14 cellular contexts compared by ENCODE assay signal in genomic region chr14:62015945-62016344, GRCh38.
A peak's percentile ranks its signal among the peaks of the same experiment; 100 is the strongest.
DNase-seq lines count a peak whose midpoint lies in the region; ATAC-seq, FAIRE-seq and TF ChIP-seq lines count a peak whose summit lies in the region.
"Had no signal": no experiment of that assay in that cellular context is flagged by ENCODE, and none has a peak within 500 bp of the region (broad histone marks: within the 10 kb centered on the region; RNA-seq: fewer than 3 reads in every experiment).

No MANE protein-coding gene starts in this region.

- peak; percentile 54 for FAIRE-seq in GM12878 (lab: Jason Lieb, UNC)
- FAIRE-seq: A204.1 had no signal

- TF ChIP-seq RAD21 in GM12878 (IDR thresholded peaks at IDR 0.05; ENCODE audit: insufficient read depth, low read depth, low read length): no peak

- no peak for TF ChIP-seq EP300 in GM12878 (IDR thresholded peaks at IDR 0.05; ENCODE audit: borderline replicate concordance in 1 of 2, control insufficient read depth in 1 of 2, low read depth in 2 of 2, low read length in 2 of 2)

- no peak overlapping the region for H2BK120ac ChIP-seq in trophoblast cell (ENCODE audit: insufficient read depth, low read length, poor library complexity)

- no peak overlapping the region for H4K12ac ChIP-seq in trophoblast cell (ENCODE audit: low read depth, low read length)

- H3K14ac ChIP-seq in trophoblast cell (ENCODE audit: low read length): no peak overlapping the region

- intact Hi-C loops in GM12878 (cut with micrococcal nuclease; ENCODE audit: unreplicated experiment): no loop called here
- intact Hi-C loops in PC-9 (cut with micrococcal nuclease; ENCODE audit: unreplicated experiment): no loop called here

- no peaks in the 10 kb centered on the region for H4K20me1 ChIP-seq in GM12878 (ENCODE audit: control insufficient read depth, insufficient read depth)
- no peaks in the 10 kb centered on the region for H4K20me1 ChIP-seq in PC-9 (ENCODE audit: insufficient read depth)

- in situ Hi-C loops in GM12878 (cut with MboI): no loop called here

- no peaks in the 10 kb centered on the region for H3K79me2 ChIP-seq in GM12878 (ENCODE audit: control insufficient read depth, insufficient read depth, low read length)
- H3K79me2 ChIP-seq in trophoblast cell (ENCODE audit: control insufficient read depth, insufficient read depth, low read length, poor library complexity): no peaks in the 10 kb centered on the region
- no peaks in the 10 kb centered on the region for H3K79me2 ChIP-seq in PC-9 (ENCODE audit: low read depth)

- H3K27me3 ChIP-seq in GM12878 (replicated peaks in 1 of 2; ENCODE audit: control insufficient read depth in 2 of 2, insufficient read depth in 2 of 2, low read length in 1 of 2): no peaks in the 10 kb centered on the region
- no peaks in the 10 kb centered on the region for H3K27me3 ChIP-seq in trophoblast cell (ENCODE audit: insufficient read depth, low read length)
- no peaks in the 10 kb centered on the region for H3K27me3 ChIP-seq in PC-9 (ENCODE audit: insufficient read depth, low read depth)
- H3K27me3 ChIP-seq: dorsolateral prefrontal cortex, gastrocnemius medialis, thyroid gland had no signal

- H4K8ac ChIP-seq in trophoblast cell (ENCODE audit: low read depth, low read length): no peak overlapping the region

- SMC1A ChIA-PET in GM12878 (lab: Charles Lee; ENCODE audit: uncharacterized antibody, unreplicated experiment): interaction anchor here (0.8 kb wide), 1 partner anchor 9 kb away, joined by 3 read pairs; no protein-coding TSS in a partner anchor

- RAD21 ChIA-PET in GM12878 (lab: Charles Lee; ENCODE audit: unreplicated experiment): no interaction called here

- DNase-seq in NCI-H1417 (lab: John Stamatoyannopoulos, UW) (peak in 2 of 3 experiments; percentile 30 to 85), NCI-H1417 treated with DMSO at 0.1 percent for 48 hours (lab: John Stamatoyannopoulos, UW) (no peak), NCI-H2029 (lab: John Stamatoyannopoulos, UW) (peak; percentile 72), GM12878 (ENCODE audit: low read depth, low spot score) (no peak), trophoblast cell (peak; percentile 75 to 95), activated gamma-delta T cell (lab: John Stamatoyannopoulos, UW) (no peak), PC-9 (no peak)
- DNase-seq: activated B cell treated with CpG ODN at 0.5 μM for 24 hours, COR-L47, dorsolateral prefrontal cortex, gastrocnemius medialis, thyroid gland had no signal

- peaks cover 3% of the 10 kb centered on the region for H3K79me1 ChIP-seq in trophoblast cell (ENCODE audit: low read length)

- H3K4me3 ChIP-seq in GM12878 (no peak overlapping the region), trophoblast cell (ENCODE audit: low read depth, low read length) (no peak overlapping the region), PC-9 (no peak overlapping the region)
- H3K4me3 ChIP-seq: dorsolateral prefrontal cortex, gastrocnemius medialis, thyroid gland had no signal

- BruUV-seq in GM12878 (replicated peaks; lab: Mats Ljungman, UMichigan) (no TSS peak), PC-9 (replicated peaks; lab: Mats Ljungman, UMichigan) (no TSS peak)

- CTCF ChIA-PET in GM12878 (lab: Yijun Ruan, JAX): interaction anchor here (1.5 kb wide), 1 partner anchor 109 kb away, joined by 5 read pairs; no protein-coding TSS in a partner anchor
- CTCF ChIA-PET in PC-9 (lab: Charles Lee): no interaction called here

- H3K9ac ChIP-seq in GM12878 (ENCODE audit: control insufficient read depth, insufficient read depth, low read length) (no peak overlapping the region), trophoblast cell (ENCODE audit: low read length) (no peak overlapping the region)

- no peak overlapping the region for H3K4ac ChIP-seq in trophoblast cell (ENCODE audit: low read depth, low read length)

- 45% methylated on average over 2 of the region's 2 CpGs for WGBS in GM12878 (ENCODE audit: insufficient coverage, insufficient replicate concordance, low lambda C conversion rate, missing lambda C conversion rate)
- no CpG with 5 or more reads among the region's 2 CpGs for WGBS in trophoblast cell (ENCODE audit: extremely low coverage, insufficient coverage, insufficient read length)

- H2AFZ ChIP-seq in GM12878 (ENCODE audit: control insufficient read depth, low read depth, low read length) (no peak overlapping the region), trophoblast cell (ENCODE audit: insufficient read depth, low read length, poor library complexity) (no peak overlapping the region), PC-9 (no peak overlapping the region)

- H3K4me1 ChIP-seq in GM12878 (ENCODE audit: control insufficient read depth, insufficient read depth, low read length) (no peaks in the 10 kb centered on the region), trophoblast cell (ENCODE audit: control insufficient read depth in 1 of 2, insufficient read depth in 2 of 2, low read length in 2 of 2) (peaks cover 0 to 4% of the 10 kb centered on the region in 2 experiments), PC-9 (replicated peaks; ENCODE audit: insufficient read depth) (no peaks in the 10 kb centered on the region)
- H3K4me1 ChIP-seq: gastrocnemius medialis, thyroid gland had no signal

- no peak overlapping the region for H3K23ac ChIP-seq in trophoblast cell (ENCODE audit: low read length)

- no peak overlapping the region for H4K91ac ChIP-seq in trophoblast cell (ENCODE audit: low read depth, low read length)

- no peak overlapping the region for H3K18ac ChIP-seq in trophoblast cell (ENCODE audit: low read length)

- no peaks in the 10 kb centered on the region for H3K9me2 ChIP-seq in PC-9 (ENCODE audit: insufficient read depth)

- POLR2A ChIA-PET in GM12878 (lab: Charles Lee) (no interaction called here), PC-9 (lab: Charles Lee; ENCODE audit: unreplicated experiment) (no interaction called here)

- no peak overlapping the region for H2BK12ac ChIP-seq in trophoblast cell (ENCODE audit: low read length)

- no peak for TF ChIP-seq CTCF in GM12878 (IDR thresholded peaks at IDR 0.05 in 2 of 3, conservative IDR thresholded peaks at IDR 0.05 in 1 of 3; ENCODE audit: control insufficient read depth in 2 of 3, extremely low read depth in 1 of 3, insufficient read depth in 1 of 3, low read depth in 3 of 3, low read length in 3 of 3)
- no peak for TF ChIP-seq CTCF in PC-9 (conservative IDR thresholded peaks at IDR 0.05)

- ATAC-seq in GM12878: peak; percentile 57
- no peak for ATAC-seq in GM18498 (IDR thresholded peaks at IDR 0.05; ENCODE audit: unreplicated experiment)
- ATAC-seq: gastrocnemius medialis had no signal

- TF ChIP-seq POLR2A in GM12878 (IDR thresholded peaks at IDR 0.05; ENCODE audit: low read depth, low read length): no peak

- H2AK5ac ChIP-seq in trophoblast cell (ENCODE audit: low read length): no peak overlapping the region

- H2BK5ac ChIP-seq in trophoblast cell (ENCODE audit: low read depth, low read length, poor library complexity): no peak overlapping the region

- H3K27ac ChIP-seq in GM12878 (ENCODE audit: control insufficient read depth, insufficient read depth) (no peak overlapping the region), trophoblast cell (ENCODE audit: low read depth, low read length) (no peak overlapping the region), PC-9 (no peak overlapping the region)
- H3K27ac ChIP-seq: dorsolateral prefrontal cortex, gastrocnemius medialis, thyroid gland had no signal

- H3F3A ChIP-seq in PC-9 (ENCODE audit: insufficient read depth, low read depth): no peaks in the 10 kb centered on the region

- H3K4me2 ChIP-seq in GM12878 (ENCODE audit: control insufficient read depth, insufficient read depth) (no peak overlapping the region), trophoblast cell (ENCODE audit: low read length) (no peak overlapping the region), PC-9 (no peak overlapping the region)

- H3K36me3 ChIP-seq in GM12878 (ENCODE audit: control insufficient read depth in 2 of 2, insufficient read depth in 2 of 2, low read length in 1 of 2) (no peaks in the 10 kb centered on the region), trophoblast cell (ENCODE audit: control insufficient read depth in 1 of 2, insufficient read depth in 2 of 2, low read length in 2 of 2) (no peaks in the 10 kb centered on the region), PC-9 (ENCODE audit: low read depth) (no peaks in the 10 kb centered on the region)
- H3K36me3 ChIP-seq: gastrocnemius medialis, thyroid gland had no signal

- no peaks in the 10 kb centered on the region for H3K9me3 ChIP-seq in GM12878 (replicated peaks; ENCODE audit: control insufficient read depth, insufficient read depth, low read length)
- no peaks in the 10 kb centered on the region for H3K9me3 ChIP-seq in trophoblast cell (ENCODE audit: insufficient read depth, low read depth, low read length)
- H3K9me3 ChIP-seq in PC-9 (ENCODE audit: insufficient read depth, low read depth): no peaks in the 10 kb centered on the region
- H3K9me3 ChIP-seq: gastrocnemius medialis, thyroid gland had no signal

TF ChIP-seq in GM12878, 131 proteins besides CTCF, POLR2A, EP300 and RAD21 (continues in another document):
- no peak for TF ChIP-seq NR2C1 (IDR thresholded peaks at IDR 0.05)
- no peak for TF ChIP-seq SUZ12 (IDR thresholded peaks at IDR 0.05; ENCODE audit: unreplicated experiment)
- no peak for TF ChIP-seq TAF1 (IDR thresholded peaks at IDR 0.05; ENCODE audit: borderline replicate concordance, low read depth, low read length)
- no peak for TF ChIP-seq BCL3 (IDR thresholded peaks at IDR 0.05; ENCODE audit: borderline replicate concordance, insufficient read depth, low read depth, low read length, poor library complexity, severe bottlenecking)
- no peak for TF ChIP-seq IKZF1 (conservative IDR thresholded peaks at IDR 0.05)

Comparison
In these comparisons a context has a peak if more than half of its experiments do, and no peak if none do; other contexts are left out.
1. DNase-seq: peak in NCI-H1417 (2 of 3), NCI-H2029 (single experiment) and trophoblast cell (2 of 2); none in NCI-H1417 treated with DMSO at 0.1 percent for 48 hours (single experiment), GM12878 (single experiment), activated gamma-delta T cell (single experiment) and PC-9 (0 of 2).